In genomic region chr14:56807586-56808168, GRCh38 we compare ENCODE assay signal across 1 cellular context.
TF ChIP-seq lines count a peak whose summit lies in the region.

No MANE protein-coding gene starts in this region.

TF ChIP-seq in SK-N-SH treated with all-trans-retinoic acid at 6 μM for 48 hours, 23 proteins besides CTCF, POLR2A, EP300 and RAD21 (continued from another document):
- no peak for TF ChIP-seq TOX (CRISPR knock-in tag; IDR thresholded peaks at IDR 0.05; ENCODE audit: borderline replicate concordance)
- no peak for TF ChIP-seq GLIS3 (CRISPR knock-in tag; IDR thresholded peaks at IDR 0.05)
- TF ChIP-seq CSDC2 (CRISPR knock-in tag; IDR thresholded peaks at IDR 0.05), result no peak
- no peak for TF ChIP-seq ZC3H10 (CRISPR knock-in tag; IDR thresholded peaks at IDR 0.05)
- no peak for TF ChIP-seq ISL1 (CRISPR knock-in tag; IDR thresholded peaks at IDR 0.05)
- no peak for TF ChIP-seq TSHZ2 (CRISPR knock-in tag; IDR thresholded peaks at IDR 0.05)
- no peak for TF ChIP-seq ZNF70 (CRISPR knock-in tag; IDR thresholded peaks at IDR 0.05)
- no peak for TF ChIP-seq CREB5 (CRISPR knock-in tag; IDR thresholded peaks at IDR 0.05; ENCODE audit: low read depth)
- TF ChIP-seq PPARA (CRISPR knock-in tag; IDR thresholded peaks at IDR 0.05; ENCODE audit: borderline replicate concordance), result no peak
- no peak for TF ChIP-seq ZFP30 (CRISPR knock-in tag; IDR thresholded peaks at IDR 0.05)
- no peak for TF ChIP-seq POU6F1 (CRISPR knock-in tag; IDR thresholded peaks at IDR 0.05; ENCODE audit: borderline replicate concordance, low read depth)
- TF ChIP-seq OSR1 (CRISPR knock-in tag; IDR thresholded peaks at IDR 0.05), result no peak
- no peak for TF ChIP-seq TCF4 (CRISPR knock-in tag; IDR thresholded peaks at IDR 0.05; ENCODE audit: borderline replicate concordance)
- no peak for TF ChIP-seq ZFP3 (CRISPR knock-in tag; IDR thresholded peaks at IDR 0.05)
- no peak for TF ChIP-seq CSRNP3 (CRISPR knock-in tag; IDR thresholded peaks at IDR 0.05)
- no peak for TF ChIP-seq RARB (CRISPR knock-in tag; IDR thresholded peaks at IDR 0.05)
- no peak for TF ChIP-seq ARNTL (CRISPR knock-in tag; IDR thresholded peaks at IDR 0.05; ENCODE audit: borderline replicate concordance, low read depth)
